ENCODE assay signal across 25 cellular contexts in the genomic region with DNA sequence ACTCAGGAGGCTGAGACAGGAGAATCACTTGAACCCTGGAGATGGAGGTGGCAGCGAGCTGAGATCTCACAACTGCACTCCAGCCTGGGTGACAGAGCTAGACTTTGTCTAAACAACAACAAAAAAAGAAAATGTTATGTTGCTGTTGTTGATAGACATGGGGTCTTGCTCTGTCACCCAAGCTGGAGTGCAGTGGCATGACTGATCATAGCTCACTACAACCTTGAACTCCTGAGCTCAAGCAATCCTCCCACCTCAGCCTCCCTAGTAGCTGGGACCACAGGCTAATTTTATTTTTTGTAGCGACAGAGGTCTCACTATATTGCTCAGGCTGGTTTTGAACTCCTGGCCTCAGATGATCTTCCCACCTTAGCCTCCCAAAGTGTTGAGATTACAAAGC. TPM values are rescaled to one million over a fixed set of nuclear protein-coding genes. Genes with fewer than 3 reads are reported as not detected.
"Had no signal": no experiment of that assay in that cellular context is flagged by ENCODE, and none has a peak within 500 bp of the region (broad histone marks: within the 10 kb centered on the region; RNA-seq: fewer than 3 reads in every experiment).

No MANE protein-coding gene starts in this region.

- H3K27me3 ChIP-seq: dorsolateral prefrontal cortex, hepatocyte, neural progenitor cell, ovary, right atrium auricular region, testis, tibial nerve, upper lobe of right lung had no signal

- H3K9me3 ChIP-seq: ovary, right atrium auricular region, testis, tibial nerve, upper lobe of right lung had no signal

- H3K27me3 Mint-ChIP-seq: natural killer cell treated with Interleukin-12 subunit alpha and Interleukin-12 subunit beta and Interleukin-15 and Interleukin-18, amount 100 ng/mL, for 72 hours; stimulated activated naive CD8-positive, alpha-beta T cell treated with anti-CD3 and anti-CD28 coated beads, Interleukin-15, Interleukin-2, amounts not matched to agents 100 ng/mL and 50 ng/mL, for 24 hours had no signal

- H3K4me2 ChIP-seq: hepatocyte, neural progenitor cell had no signal

- H3K9me3 Mint-ChIP-seq: natural killer cell treated with Interleukin-12 subunit alpha and Interleukin-12 subunit beta and Interleukin-15 and Interleukin-18, amount 100 ng/mL, for 72 hours; neural progenitor cell; stimulated activated naive CD8-positive, alpha-beta T cell treated with anti-CD3 and anti-CD28 coated beads, Interleukin-15, Interleukin-2, amounts not matched to agents 100 ng/mL and 50 ng/mL, for 24 hours had no signal

- H2AFZ ChIP-seq: hepatocyte, neural progenitor cell had no signal

- ATAC-seq: left cardiac atrium; left ventricle myocardium superior; natural killer cell treated with Interleukin-12 subunit alpha and Interleukin-12 subunit beta and Interleukin-15 and Interleukin-18, amount 100 ng/mL, for 72 hours; upper lobe of right lung had no signal

- H3K4me1 Mint-ChIP-seq: neural progenitor cell had no signal

- H3K27ac ChIP-seq: dorsolateral prefrontal cortex, hepatocyte, neural progenitor cell, ovary, right atrium auricular region, testis, tibial nerve, upper lobe of right lung had no signal

- H3K36me3 Mint-ChIP-seq: natural killer cell treated with Interleukin-12 subunit alpha and Interleukin-12 subunit beta and Interleukin-15 and Interleukin-18, amount 100 ng/mL, for 72 hours; neural progenitor cell had no signal

- H3K4me3 Mint-ChIP-seq: natural killer cell treated with Interleukin-12 subunit alpha and Interleukin-12 subunit beta and Interleukin-15 and Interleukin-18, amount 100 ng/mL, for 72 hours; neural progenitor cell; stimulated activated naive CD8-positive, alpha-beta T cell treated with anti-CD3 and anti-CD28 coated beads, Interleukin-15, Interleukin-2, amounts not matched to agents 100 ng/mL and 50 ng/mL, for 24 hours had no signal

- H3K4me3 ChIP-seq: dorsolateral prefrontal cortex, hepatocyte, lung, neural progenitor cell, ovary, right atrium auricular region, testis, tibial nerve, upper lobe of right lung had no signal

- H3K27ac Mint-ChIP-seq: natural killer cell treated with Interleukin-12 subunit alpha and Interleukin-12 subunit beta and Interleukin-15 and Interleukin-18, amount 100 ng/mL, for 72 hours; neural progenitor cell; stimulated activated naive CD8-positive, alpha-beta T cell treated with anti-CD3 and anti-CD28 coated beads, Interleukin-15, Interleukin-2, amounts not matched to agents 100 ng/mL and 50 ng/mL, for 24 hours had no signal

- DNase-seq: cortex of kidney; dorsolateral prefrontal cortex; effector CD8-positive, alpha-beta T cell; foreskin melanocyte; head of caudate nucleus; kidney; left cardiac atrium; left ventricle myocardium superior; mesenchymal stem cell; midbrain; nucleus accumbens; ovary; small intestine; stimulated activated CD4-positive, alpha-beta T cell treated with anti-CD3 and anti-CD28 coated beads, Interleukin-2, amount 100 ng/mL, for 48 hours; testis; upper lobe of right lung had no signal

- H3K4me1 ChIP-seq: neural progenitor cell, right atrium auricular region, testis, upper lobe of right lung had no signal

- H3K79me2 ChIP-seq: hepatocyte had no signal

- H3K9ac ChIP-seq: neural progenitor cell had no signal

- H3K36me3 ChIP-seq: neural progenitor cell, ovary, right atrium auricular region, tibial nerve, upper lobe of right lung had no signal

RNA-seq across cellular contexts. Expression of gene FBXO47, which starts 20.0 kb away (rescaled TPM):
- total RNA-seq: hepatocyte, kidney, left cardiac atrium, left ventricle myocardium superior, lung, ovary, posterior vena cava, right atrium auricular region, tibial nerve, upper lobe of right lung had no signal
- polyA plus RNA-seq: esophagus, hepatocyte, lung, ovary had no signal
